In the genomic region with DNA sequence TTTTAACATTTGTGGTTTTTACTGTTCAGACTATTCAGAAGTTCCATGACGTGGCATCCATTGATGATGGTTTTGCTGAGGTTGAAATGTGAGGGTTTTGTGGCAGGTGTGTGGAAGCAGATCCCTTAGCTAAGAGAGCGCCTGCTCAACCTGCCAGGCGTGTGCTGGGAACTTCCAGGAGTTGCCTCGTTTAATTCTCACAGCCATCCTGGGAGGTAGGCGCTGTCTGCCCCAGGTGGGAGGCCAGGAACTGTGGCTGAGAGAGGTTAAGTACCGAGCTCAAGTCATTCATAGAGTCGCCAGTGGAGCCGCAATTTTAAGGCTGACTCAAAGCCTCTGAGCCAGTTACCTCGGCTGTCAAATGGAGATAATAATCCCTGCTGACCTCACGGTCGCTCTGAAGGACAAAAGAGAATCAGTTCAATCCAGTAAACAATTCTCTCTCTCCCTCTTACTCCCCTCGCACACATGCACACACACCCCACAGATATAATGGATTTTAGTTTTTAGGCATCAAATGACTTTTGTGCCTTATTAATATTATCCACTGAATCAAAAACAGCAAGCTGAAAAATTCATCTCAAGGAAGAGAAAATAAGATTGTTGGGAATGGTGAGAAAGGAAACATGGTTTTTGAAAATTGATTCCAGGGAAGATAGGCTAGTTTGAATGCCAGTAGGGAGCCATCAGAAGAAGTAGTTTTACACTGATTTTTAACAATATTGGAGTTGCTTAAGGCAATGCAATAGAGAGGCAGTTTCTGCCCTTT, we compare ENCODE assay signal across 9 cellular contexts.
DNase-seq lines count a peak whose midpoint lies in the region; ATAC-seq and TF ChIP-seq lines count a peak whose summit lies in the region.
"Had no signal": no experiment of that assay in that cellular context is flagged by ENCODE, and none has a peak within 500 bp of the region (broad histone marks: within the 10 kb centered on the region; RNA-seq: fewer than 3 reads in every experiment).

No MANE protein-coding gene starts in this region.

- intact Hi-C loops in sciatic nerve (cut with DNase I): no loop called here

- 0 out of 2 replicates have a peak overlapping the region, but pooled peaks have one; percentile 13 for H3K4me3 ChIP-seq in GM12865 (ENCODE audit: low read depth, low read length)
- H3K4me3 ChIP-seq in epithelial cell of proximal tubule (ENCODE audit: low read depth, low read length): no peak overlapping the region
- H3K4me3 ChIP-seq: mucosa of descending colon had no signal

- ATAC-seq in HG03432 (IDR thresholded peaks at IDR 0.05; ENCODE audit: unreplicated experiment) (peak; percentile 31), sciatic nerve (peak; percentile 22)

- DNase-seq in GM12865 (ENCODE audit: low read depth) (peak; percentile 91), epithelial cell of proximal tubule (ENCODE audit: low read depth) (no peak), sciatic nerve (ENCODE audit: low spot score) (no peak), GF-D8 (lab: John Stamatoyannopoulos, UW) (no peak), NOMO-1 (lab: John Stamatoyannopoulos, UW; ENCODE audit: unreplicated experiment in 2 of 2) (no peak), NCI-H510A treated with DMSO at 0.1 percent for 48 hours (lab: John Stamatoyannopoulos, UW) (no peak)
- DNase-seq in activated CD8-positive, alpha-beta memory T cell treated with anti-CD3 and anti-CD28 coated beads, Interleukin-2, amount 50 U/mL, for 1 hour (ENCODE audit: extremely low read depth): peak; percentile 65

- TF ChIP-seq CTCF in GM12865 (IDR thresholded peaks at IDR 0.05; ENCODE audit: insufficient read depth, low read depth, low read length, missing control alignments) (no peak), epithelial cell of proximal tubule (conservative IDR thresholded peaks at IDR 0.05; ENCODE audit: low read depth, low read length) (peak; percentile 9)

Comparison
In these comparisons a context has a peak if more than half of its experiments do, and no peak if none do; other contexts are left out.
1. DNase-seq: peak in GM12865 (single experiment) and activated CD8-positive, alpha-beta memory T cell treated with anti-CD3 and anti-CD28 coated beads, Interleukin-2, amount 50 U/mL, for 1 hour (single experiment); none in epithelial cell of proximal tubule (single experiment), sciatic nerve (single experiment), GF-D8 (single experiment), NOMO-1 (0 of 2) and NCI-H510A treated with DMSO at 0.1 percent for 48 hours (single experiment).